In the genomic region with DNA sequence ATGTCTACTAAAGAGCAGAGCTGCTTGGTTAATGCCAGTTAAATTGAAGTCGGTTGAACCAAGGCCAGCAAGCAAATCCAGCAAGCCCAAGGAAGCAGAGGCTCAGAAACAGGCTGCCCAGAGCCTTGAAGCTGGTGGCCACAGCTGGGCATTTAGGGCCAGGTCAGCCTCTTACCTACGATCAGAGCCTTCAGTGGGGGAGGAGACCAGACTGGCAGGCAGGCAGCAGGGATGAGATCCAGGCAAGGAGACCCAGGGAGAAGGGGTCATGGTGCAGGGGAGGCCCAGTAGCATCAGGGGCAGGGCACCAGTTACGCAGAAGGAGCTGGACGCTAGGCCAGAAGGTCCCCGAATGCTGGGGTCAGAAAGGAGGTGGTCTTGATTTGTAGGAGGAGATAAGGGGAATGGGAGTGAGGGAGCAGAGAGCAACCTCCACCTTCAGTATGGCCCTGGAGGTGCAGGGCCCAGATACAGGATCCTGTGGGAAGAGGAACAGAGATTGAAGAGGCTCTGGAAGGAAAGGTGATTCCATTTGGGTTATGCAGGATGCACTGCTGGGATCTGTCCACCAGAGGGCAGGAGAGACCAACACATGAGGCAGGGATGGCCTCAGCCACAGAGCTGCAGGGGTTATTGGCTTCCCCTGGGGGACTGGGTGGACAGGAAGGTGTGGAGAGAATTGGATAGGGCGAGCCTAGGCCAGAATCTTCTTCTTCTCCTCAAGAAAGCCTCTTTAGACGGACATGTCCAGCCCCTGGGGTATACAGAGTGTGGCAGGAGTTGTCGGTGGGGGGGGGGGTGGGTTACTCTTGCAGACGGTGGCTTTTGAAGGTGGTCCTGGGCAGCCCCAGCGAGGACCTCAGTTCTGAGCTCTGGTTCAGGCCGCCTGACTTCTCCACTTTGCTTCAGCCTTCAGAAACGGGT, we compare ENCODE assay signal across 1 cellular context.
A peak's percentile ranks its signal among the peaks of the same experiment; 100 is the strongest.
TF ChIP-seq lines count a peak whose summit lies in the region.

No MANE protein-coding gene starts in this region.

TF ChIP-seq in K562, 482 proteins besides CTCF, POLR2A, EP300 and RAD21 (continued from another document):
- TF ChIP-seq, protein P1, sequence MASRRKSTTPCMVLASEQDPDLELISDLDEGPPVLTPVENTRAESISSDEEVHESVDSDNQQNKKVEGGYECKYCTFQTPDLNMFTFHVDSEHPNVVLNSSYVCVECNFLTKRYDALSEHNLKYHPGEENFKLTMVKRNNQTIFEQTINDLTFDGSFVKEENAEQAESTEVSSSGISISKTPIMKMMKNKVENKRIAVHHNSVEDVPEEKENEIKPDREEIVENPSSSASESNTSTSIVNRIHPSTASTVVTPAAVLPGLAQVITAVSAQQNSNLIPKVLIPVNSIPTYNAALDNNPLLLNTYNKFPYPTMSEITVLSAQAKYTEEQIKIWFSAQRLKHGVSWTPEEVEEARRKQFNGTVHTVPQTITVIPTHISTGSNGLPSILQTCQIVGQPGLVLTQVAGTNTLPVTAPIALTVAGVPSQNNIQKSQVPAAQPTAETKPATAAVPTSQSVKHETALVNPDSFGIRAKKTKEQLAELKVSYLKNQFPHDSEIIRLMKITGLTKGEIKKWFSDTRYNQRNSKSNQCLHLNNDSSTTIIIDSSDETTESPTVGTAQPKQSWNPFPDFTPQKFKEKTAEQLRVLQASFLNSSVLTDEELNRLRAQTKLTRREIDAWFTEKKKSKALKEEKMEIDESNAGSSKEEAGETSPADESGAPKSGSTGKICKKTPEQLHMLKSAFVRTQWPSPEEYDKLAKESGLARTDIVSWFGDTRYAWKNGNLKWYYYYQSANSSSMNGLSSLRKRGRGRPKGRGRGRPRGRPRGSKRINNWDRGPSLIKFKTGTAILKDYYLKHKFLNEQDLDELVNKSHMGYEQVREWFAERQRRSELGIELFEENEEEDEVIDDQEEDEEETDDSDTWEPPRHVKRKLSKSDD (conservative IDR thresholded peaks at IDR 0.05; ENCODE audit: low read length): no peak
- peak; percentile 50; the same call in 1 of the 2 replicates for TF ChIP-seq JUND (IDR thresholded peaks at IDR 0.05; ENCODE audit: borderline replicate concordance, low read depth, low read length)
- no peak for TF ChIP-seq JUND (tag; IDR thresholded peaks at IDR 0.05; ENCODE audit: borderline replicate concordance, low read depth, low read length)
- TF ChIP-seq STAT5B (CRISPR knock-in tag; IDR thresholded peaks at IDR 0.05): no peak
- TF ChIP-seq HDAC8 (tag; IDR thresholded peaks at IDR 0.05): no peak
- no peak for TF ChIP-seq HSF4 (CRISPR knock-in tag; IDR thresholded peaks at IDR 0.05; ENCODE audit: borderline replicate concordance)
- TF ChIP-seq, protein P2, sequence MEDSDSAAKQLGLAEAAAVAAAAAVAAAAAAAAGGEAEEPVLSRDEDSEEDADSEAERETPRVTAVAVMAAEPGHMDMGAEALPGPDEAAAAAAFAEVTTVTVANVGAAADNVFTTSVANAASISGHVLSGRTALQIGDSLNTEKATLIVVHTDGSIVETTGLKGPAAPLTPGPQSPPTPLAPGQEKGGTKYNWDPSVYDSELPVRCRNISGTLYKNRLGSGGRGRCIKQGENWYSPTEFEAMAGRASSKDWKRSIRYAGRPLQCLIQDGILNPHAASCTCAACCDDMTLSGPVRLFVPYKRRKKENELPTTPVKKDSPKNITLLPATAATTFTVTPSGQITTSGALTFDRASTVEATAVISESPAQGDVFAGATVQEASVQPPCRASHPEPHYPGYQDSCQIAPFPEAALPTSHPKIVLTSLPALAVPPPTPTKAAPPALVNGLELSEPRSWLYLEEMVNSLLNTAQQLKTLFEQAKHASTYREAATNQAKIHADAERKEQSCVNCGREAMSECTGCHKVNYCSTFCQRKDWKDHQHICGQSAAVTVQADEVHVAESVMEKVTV (CRISPR knock-in tag; IDR thresholded peaks at IDR 0.05): peak; percentile 84
- no peak for TF ChIP-seq XRCC5 (IDR thresholded peaks at IDR 0.05; ENCODE audit: low read depth, low read length)
- no peak for TF ChIP-seq KLF13 (tag; IDR thresholded peaks at IDR 0.05; ENCODE audit: borderline replicate concordance, low read depth)
- TF ChIP-seq, protein P3, sequence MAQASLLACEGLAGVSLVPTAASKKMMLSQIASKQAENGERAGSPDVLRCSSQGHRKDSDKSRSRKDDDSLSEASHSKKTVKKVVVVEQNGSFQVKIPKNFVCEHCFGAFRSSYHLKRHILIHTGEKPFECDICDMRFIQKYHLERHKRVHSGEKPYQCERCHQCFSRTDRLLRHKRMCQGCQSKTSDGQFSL (CRISPR knock-in tag; IDR thresholded peaks at IDR 0.05): peak; percentile 86
- TF ChIP-seq, protein P3 (tag; IDR thresholded peaks at IDR 0.05): peak in 1 of 2 experiments; percentile 77; a peak in 2 of 4 replicates
- TF ChIP-seq ZNF57 (CRISPR knock-in tag; IDR thresholded peaks at IDR 0.05): no peak
- TF ChIP-seq, protein P4, sequence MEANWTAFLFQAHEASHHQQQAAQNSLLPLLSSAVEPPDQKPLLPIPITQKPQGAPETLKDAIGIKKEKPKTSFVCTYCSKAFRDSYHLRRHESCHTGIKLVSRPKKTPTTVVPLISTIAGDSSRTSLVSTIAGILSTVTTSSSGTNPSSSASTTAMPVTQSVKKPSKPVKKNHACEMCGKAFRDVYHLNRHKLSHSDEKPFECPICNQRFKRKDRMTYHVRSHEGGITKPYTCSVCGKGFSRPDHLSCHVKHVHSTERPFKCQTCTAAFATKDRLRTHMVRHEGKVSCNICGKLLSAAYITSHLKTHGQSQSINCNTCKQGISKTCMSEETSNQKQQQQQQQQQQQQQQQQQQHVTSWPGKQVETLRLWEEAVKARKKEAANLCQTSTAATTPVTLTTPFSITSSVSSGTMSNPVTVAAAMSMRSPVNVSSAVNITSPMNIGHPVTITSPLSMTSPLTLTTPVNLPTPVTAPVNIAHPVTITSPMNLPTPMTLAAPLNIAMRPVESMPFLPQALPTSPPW (CRISPR knock-in tag; IDR thresholded peaks at IDR 0.05): peak; percentile 48
- peak in 1 of 2 experiments; percentile 52; a peak in 1 of 4 replicates for TF ChIP-seq RCOR1 (IDR thresholded peaks at IDR 0.05; ENCODE audit: borderline replicate concordance in 1 of 2, low read depth in 2 of 2, low read length in 2 of 2)
- TF ChIP-seq MBD2 (IDR thresholded peaks at IDR 0.05; ENCODE audit: borderline replicate concordance, low read depth): no peak
- 0 out of 2 replicates have a peak, but pooled peaks have one; percentile 51 for TF ChIP-seq CTBP1 (IDR thresholded peaks at IDR 0.05; ENCODE audit: borderline replicate concordance)
- TF ChIP-seq TBL1XR1 (IDR thresholded peaks at IDR 0.05; ENCODE audit: low read length in 2 of 2): no peak
- no peak for TF ChIP-seq MEF2A (IDR thresholded peaks at IDR 0.05; ENCODE audit: control insufficient read depth, low read depth, low read length)
- peak; percentile 19 for TF ChIP-seq NEUROD1 (IDR thresholded peaks at IDR 0.05; ENCODE audit: borderline replicate concordance, low read depth, low read length, partially characterized antibody)
- TF ChIP-seq, protein P5, sequence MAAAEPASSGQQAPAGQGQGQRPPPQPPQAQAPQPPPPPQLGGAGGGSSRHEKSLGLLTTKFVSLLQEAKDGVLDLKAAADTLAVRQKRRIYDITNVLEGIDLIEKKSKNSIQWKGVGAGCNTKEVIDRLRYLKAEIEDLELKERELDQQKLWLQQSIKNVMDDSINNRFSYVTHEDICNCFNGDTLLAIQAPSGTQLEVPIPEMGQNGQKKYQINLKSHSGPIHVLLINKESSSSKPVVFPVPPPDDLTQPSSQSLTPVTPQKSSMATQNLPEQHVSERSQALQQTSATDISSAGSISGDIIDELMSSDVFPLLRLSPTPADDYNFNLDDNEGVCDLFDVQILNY (CRISPR knock-in tag; IDR thresholded peaks at IDR 0.05): no peak
- TF ChIP-seq ETV6 (IDR thresholded peaks at IDR 0.05; ENCODE audit: borderline replicate concordance in 1 of 2, low read depth in 2 of 2, low read length in 1 of 2): no peak
- TF ChIP-seq ETV6 (CRISPR knock-in tag; IDR thresholded peaks at IDR 0.05; ENCODE audit: borderline replicate concordance): no peak
- no peak for TF ChIP-seq SIN3B (IDR thresholded peaks at IDR 0.05; ENCODE audit: low read depth)
- no peak for TF ChIP-seq ZFX (CRISPR knock-in tag; IDR thresholded peaks at IDR 0.05)
- peak; percentile 35; the same call in 1 of the 2 replicates for TF ChIP-seq ETV1 (tag; conservative IDR thresholded peaks at IDR 0.05; ENCODE audit: low read depth)
- peak; percentile 18; the same call in 1 of the 2 replicates for TF ChIP-seq CREM (IDR thresholded peaks at IDR 0.05; ENCODE audit: low read depth)
- no peak for TF ChIP-seq TEAD4 (IDR thresholded peaks at IDR 0.05; ENCODE audit: low read length)
- no peak for TF ChIP-seq TEAD4 (CRISPR knock-in tag; IDR thresholded peaks at IDR 0.05; ENCODE audit: borderline replicate concordance)
- 0 out of 2 replicates have a peak, but pooled peaks have one; percentile 23 for TF ChIP-seq ZNF41 (CRISPR knock-in tag; conservative IDR thresholded peaks at IDR 0.05)
- no peak for TF ChIP-seq ZNF253 (CRISPR knock-in tag; conservative IDR thresholded peaks at IDR 0.05)
- no peak for TF ChIP-seq SMAD3 (CRISPR knock-in tag; conservative IDR thresholded peaks at IDR 0.05)
- TF ChIP-seq MYBL2 (IDR thresholded peaks at IDR 0.05; ENCODE audit: low read depth): no peak
- TF ChIP-seq MYBL2 (CRISPR knock-in tag; IDR thresholded peaks at IDR 0.05; ENCODE audit: borderline replicate concordance): no peak
- TF ChIP-seq, protein P6, sequence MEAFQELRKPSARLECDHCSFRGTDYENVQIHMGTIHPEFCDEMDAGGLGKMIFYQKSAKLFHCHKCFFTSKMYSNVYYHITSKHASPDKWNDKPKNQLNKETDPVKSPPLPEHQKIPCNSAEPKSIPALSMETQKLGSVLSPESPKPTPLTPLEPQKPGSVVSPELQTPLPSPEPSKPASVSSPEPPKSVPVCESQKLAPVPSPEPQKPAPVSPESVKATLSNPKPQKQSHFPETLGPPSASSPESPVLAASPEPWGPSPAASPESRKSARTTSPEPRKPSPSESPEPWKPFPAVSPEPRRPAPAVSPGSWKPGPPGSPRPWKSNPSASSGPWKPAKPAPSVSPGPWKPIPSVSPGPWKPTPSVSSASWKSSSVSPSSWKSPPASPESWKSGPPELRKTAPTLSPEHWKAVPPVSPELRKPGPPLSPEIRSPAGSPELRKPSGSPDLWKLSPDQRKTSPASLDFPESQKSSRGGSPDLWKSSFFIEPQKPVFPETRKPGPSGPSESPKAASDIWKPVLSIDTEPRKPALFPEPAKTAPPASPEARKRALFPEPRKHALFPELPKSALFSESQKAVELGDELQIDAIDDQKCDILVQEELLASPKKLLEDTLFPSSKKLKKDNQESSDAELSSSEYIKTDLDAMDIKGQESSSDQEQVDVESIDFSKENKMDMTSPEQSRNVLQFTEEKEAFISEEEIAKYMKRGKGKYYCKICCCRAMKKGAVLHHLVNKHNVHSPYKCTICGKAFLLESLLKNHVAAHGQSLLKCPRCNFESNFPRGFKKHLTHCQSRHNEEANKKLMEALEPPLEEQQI (IDR thresholded peaks at IDR 0.05): no peak
- no peak for TF ChIP-seq ZNF146 (CRISPR knock-in tag; IDR thresholded peaks at IDR 0.05; ENCODE audit: unreplicated experiment)
- 0 out of 2 replicates have a peak, but pooled peaks have one; percentile 27 for TF ChIP-seq ARID2 (IDR thresholded peaks at IDR 0.05)
- TF ChIP-seq RAD51 (IDR thresholded peaks at IDR 0.05; ENCODE audit: borderline replicate concordance, low read depth): no peak
- no peak for TF ChIP-seq RBM17 (IDR thresholded peaks at IDR 0.05; ENCODE audit: borderline replicate concordance, low read depth, low read length)
- TF ChIP-seq, protein P7, sequence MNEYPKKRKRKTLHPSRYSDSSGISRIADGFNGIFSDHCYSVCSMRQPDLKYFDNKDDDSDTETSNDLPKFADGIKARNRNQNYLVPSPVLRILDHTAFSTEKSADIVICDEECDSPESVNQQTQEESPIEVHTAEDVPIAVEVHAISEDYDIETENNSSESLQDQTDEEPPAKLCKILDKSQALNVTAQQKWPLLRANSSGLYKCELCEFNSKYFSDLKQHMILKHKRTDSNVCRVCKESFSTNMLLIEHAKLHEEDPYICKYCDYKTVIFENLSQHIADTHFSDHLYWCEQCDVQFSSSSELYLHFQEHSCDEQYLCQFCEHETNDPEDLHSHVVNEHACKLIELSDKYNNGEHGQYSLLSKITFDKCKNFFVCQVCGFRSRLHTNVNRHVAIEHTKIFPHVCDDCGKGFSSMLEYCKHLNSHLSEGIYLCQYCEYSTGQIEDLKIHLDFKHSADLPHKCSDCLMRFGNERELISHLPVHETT (CRISPR knock-in tag; conservative IDR thresholded peaks at IDR 0.05 in 1 of 2, IDR thresholded peaks at IDR 0.05 in 1 of 2): 0 out of 4 replicates have a peak, but pooled peaks of 1 of the 2 experiments have one; percentile 17
- no peak for TF ChIP-seq RBBP5 (IDR thresholded peaks at IDR 0.05; ENCODE audit: borderline replicate concordance, insufficient read depth, low read length, poor library complexity, severe bottlenecking)
- TF ChIP-seq, protein P8, sequence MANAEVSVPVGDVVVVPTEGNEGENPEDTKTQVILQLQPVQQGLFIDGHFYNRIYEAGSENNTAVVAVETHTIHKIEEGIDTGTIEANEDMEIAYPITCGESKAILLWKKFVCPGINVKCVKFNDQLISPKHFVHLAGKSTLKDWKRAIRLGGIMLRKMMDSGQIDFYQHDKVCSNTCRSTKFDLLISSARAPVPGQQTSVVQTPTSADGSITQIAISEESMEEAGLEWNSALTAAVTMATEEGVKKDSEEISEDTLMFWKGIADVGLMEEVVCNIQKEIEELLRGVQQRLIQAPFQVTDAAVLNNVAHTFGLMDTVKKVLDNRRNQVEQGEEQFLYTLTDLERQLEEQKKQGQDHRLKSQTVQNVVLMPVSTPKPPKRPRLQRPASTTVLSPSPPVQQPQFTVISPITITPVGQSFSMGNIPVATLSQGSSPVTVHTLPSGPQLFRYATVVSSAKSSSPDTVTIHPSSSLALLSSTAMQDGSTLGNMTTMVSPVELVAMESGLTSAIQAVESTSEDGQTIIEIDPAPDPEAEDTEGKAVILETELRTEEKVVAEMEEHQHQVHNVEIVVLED (CRISPR knock-in tag; IDR thresholded peaks at IDR 0.05): no peak
- TF ChIP-seq, protein P9, sequence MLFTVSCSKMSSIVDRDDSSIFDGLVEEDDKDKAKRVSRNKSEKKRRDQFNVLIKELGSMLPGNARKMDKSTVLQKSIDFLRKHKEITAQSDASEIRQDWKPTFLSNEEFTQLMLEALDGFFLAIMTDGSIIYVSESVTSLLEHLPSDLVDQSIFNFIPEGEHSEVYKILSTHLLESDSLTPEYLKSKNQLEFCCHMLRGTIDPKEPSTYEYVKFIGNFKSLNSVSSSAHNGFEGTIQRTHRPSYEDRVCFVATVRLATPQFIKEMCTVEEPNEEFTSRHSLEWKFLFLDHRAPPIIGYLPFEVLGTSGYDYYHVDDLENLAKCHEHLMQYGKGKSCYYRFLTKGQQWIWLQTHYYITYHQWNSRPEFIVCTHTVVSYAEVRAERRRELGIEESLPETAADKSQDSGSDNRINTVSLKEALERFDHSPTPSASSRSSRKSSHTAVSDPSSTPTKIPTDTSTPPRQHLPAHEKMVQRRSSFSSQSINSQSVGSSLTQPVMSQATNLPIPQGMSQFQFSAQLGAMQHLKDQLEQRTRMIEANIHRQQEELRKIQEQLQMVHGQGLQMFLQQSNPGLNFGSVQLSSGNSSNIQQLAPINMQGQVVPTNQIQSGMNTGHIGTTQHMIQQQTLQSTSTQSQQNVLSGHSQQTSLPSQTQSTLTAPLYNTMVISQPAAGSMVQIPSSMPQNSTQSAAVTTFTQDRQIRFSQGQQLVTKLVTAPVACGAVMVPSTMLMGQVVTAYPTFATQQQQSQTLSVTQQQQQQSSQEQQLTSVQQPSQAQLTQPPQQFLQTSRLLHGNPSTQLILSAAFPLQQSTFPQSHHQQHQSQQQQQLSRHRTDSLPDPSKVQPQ (CRISPR knock-in tag; IDR thresholded peaks at IDR 0.05; ENCODE audit: borderline replicate concordance): no peak
- no peak for TF ChIP-seq FOXJ2 (tag; IDR thresholded peaks at IDR 0.05)
- peak; percentile 70; the same call in 1 of the 2 replicates for TF ChIP-seq CC2D1A (IDR thresholded peaks at IDR 0.05)
TF ChIP-seq in K562: peak in this region for 17.
